In the genomic region with DNA sequence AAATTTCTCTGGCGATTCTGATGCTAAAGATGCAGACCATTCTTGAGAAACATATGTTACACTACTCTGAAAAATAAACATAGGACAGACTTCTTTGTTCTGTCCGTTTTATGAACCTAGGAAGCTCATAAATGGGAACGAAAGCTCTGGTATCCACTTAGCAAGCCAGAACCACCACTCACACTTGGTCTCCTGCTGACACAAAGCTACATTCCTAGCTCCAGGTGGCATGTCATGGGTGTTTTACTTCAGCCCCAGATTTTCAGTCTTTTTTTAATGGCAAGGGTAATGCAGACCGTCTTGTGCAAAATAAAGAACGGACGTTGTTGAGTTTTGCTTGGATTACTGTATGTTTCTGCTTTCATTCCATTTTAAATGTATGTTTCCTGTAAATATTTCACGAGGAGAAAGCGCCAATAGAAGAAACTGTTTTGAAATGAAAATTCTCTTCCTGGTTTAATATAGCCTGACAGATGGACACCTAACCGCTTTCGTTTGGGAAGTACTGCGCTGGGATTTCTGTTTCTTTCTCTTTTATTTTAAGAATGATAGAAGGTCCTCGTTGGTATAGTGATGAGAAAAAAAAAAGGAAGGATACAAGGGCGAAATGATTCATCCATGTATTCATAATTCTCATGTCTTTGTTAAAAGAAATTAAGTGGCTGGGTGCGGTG, we compare ENCODE assay signal across 1 cellular context.
A peak's percentile ranks its signal among the peaks of the same experiment; 100 is the strongest.
TF ChIP-seq lines count a peak whose summit lies in the region.

No MANE protein-coding gene starts in this region.

TF ChIP-seq in K562, 482 proteins besides CTCF, POLR2A, EP300 and RAD21:
- TF ChIP-seq, protein P1, sequence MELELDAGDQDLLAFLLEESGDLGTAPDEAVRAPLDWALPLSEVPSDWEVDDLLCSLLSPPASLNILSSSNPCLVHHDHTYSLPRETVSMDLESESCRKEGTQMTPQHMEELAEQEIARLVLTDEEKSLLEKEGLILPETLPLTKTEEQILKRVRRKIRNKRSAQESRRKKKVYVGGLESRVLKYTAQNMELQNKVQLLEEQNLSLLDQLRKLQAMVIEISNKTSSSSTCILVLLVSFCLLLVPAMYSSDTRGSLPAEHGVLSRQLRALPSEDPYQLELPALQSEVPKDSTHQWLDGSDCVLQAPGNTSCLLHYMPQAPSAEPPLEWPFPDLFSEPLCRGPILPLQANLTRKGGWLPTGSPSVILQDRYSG (tag; conservative IDR thresholded peaks at IDR 0.05; ENCODE audit: low read depth): no peak
- TF ChIP-seq, protein P2, sequence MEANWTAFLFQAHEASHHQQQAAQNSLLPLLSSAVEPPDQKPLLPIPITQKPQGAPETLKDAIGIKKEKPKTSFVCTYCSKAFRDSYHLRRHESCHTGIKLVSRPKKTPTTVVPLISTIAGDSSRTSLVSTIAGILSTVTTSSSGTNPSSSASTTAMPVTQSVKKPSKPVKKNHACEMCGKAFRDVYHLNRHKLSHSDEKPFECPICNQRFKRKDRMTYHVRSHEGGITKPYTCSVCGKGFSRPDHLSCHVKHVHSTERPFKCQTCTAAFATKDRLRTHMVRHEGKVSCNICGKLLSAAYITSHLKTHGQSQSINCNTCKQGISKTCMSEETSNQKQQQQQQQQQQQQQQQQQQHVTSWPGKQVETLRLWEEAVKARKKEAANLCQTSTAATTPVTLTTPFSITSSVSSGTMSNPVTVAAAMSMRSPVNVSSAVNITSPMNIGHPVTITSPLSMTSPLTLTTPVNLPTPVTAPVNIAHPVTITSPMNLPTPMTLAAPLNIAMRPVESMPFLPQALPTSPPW (CRISPR knock-in tag; IDR thresholded peaks at IDR 0.05): no peak
- TF ChIP-seq TEAD4 (IDR thresholded peaks at IDR 0.05; ENCODE audit: low read length) (peak; percentile 55; the same call in 1 of the 2 replicates), TEAD4 (CRISPR knock-in tag; IDR thresholded peaks at IDR 0.05; ENCODE audit: borderline replicate concordance) (no peak), PHB (CRISPR knock-in tag; IDR thresholded peaks at IDR 0.05) (no peak)
- TF ChIP-seq, protein P3, sequence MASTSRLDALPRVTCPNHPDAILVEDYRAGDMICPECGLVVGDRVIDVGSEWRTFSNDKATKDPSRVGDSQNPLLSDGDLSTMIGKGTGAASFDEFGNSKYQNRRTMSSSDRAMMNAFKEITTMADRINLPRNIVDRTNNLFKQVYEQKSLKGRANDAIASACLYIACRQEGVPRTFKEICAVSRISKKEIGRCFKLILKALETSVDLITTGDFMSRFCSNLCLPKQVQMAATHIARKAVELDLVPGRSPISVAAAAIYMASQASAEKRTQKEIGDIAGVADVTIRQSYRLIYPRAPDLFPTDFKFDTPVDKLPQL (IDR thresholded peaks at IDR 0.05; ENCODE audit: extremely low read depth, insufficient read length): no peak
- TF ChIP-seq, protein P4, sequence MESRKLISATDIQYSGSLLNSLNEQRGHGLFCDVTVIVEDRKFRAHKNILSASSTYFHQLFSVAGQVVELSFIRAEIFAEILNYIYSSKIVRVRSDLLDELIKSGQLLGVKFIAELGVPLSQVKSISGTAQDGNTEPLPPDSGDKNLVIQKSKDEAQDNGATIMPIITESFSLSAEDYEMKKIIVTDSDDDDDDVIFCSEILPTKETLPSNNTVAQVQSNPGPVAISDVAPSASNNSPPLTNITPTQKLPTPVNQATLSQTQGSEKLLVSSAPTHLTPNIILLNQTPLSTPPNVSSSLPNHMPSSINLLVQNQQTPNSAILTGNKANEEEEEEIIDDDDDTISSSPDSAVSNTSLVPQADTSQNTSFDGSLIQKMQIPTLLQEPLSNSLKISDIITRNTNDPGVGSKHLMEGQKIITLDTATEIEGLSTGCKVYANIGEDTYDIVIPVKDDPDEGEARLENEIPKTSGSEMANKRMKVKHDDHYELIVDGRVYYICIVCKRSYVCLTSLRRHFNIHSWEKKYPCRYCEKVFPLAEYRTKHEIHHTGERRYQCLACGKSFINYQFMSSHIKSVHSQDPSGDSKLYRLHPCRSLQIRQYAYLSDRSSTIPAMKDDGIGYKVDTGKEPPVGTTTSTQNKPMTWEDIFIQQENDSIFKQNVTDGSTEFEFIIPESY (CRISPR knock-in tag; IDR thresholded peaks at IDR 0.05): 0 out of 2 replicates have a peak, but pooled peaks have one; percentile 13
